Comparison of ENCODE assay signal across 13 cellular contexts in genomic region chr1:20479840-20480239, GRCh38.
"Had no signal": no experiment of that assay in that cellular context is flagged by ENCODE, and none has a peak within 500 bp of the region (broad histone marks: within the 10 kb centered on the region; RNA-seq: fewer than 3 reads in every experiment).

No MANE protein-coding gene starts in this region.

- H3K36me3 ChIP-seq: esophagus muscularis mucosa, pancreas, stomach, tibial artery had no signal

- H3K4me3 ChIP-seq: esophagus muscularis mucosa, pancreas, SK-N-MC, stomach, tibial artery had no signal

- DNase-seq: activated CD4-positive, alpha-beta T cell treated with anti-CD3 and anti-CD28 coated beads for 4 hours; activated CD8-positive, alpha-beta memory T cell treated with anti-CD3 and anti-CD28 coated beads, Interleukin-2, amount 50 U/mL, for 48 hours; activated CD8-positive, alpha-beta T cell treated with anti-CD3 and anti-CD28 coated beads for 36 hours; activated naive CD4-positive, alpha-beta T cell; foreskin fibroblast; pancreas; stomach; T-helper 1 cell; tibial artery had no signal

- H3K27ac ChIP-seq: esophagus muscularis mucosa, SK-N-MC, tibial artery had no signal

- H3K9me3 ChIP-seq: esophagus muscularis mucosa, pancreas, stomach, tibial artery had no signal

- H3K9me3 Mint-ChIP-seq: activated CD8-positive, alpha-beta T cell treated with anti-CD3 and anti-CD28 coated beads for 36 hours; activated T-helper 1 cell treated with anti-CD3 and anti-CD28 coated beads, Interleukin-12 subunit alpha, Interleukin-12 subunit beta, Interleukin-2, Interleukin-4 antibody, amounts not matched to agents 30 ng/mL and 10 ng/mL and 1 ng/mL, durations not matched to agents 14 hours and 24 hours and 36 hours; memory B cell had no signal

- H3K4me3 Mint-ChIP-seq: activated CD8-positive, alpha-beta T cell treated with anti-CD3 and anti-CD28 coated beads for 36 hours; activated T-helper 1 cell treated with anti-CD3 and anti-CD28 coated beads, Interleukin-12 subunit alpha, Interleukin-12 subunit beta, Interleukin-2, Interleukin-4 antibody, amounts not matched to agents 30 ng/mL and 10 ng/mL and 1 ng/mL, durations not matched to agents 14 hours and 24 hours and 36 hours; memory B cell had no signal

- H3K27ac Mint-ChIP-seq: activated CD8-positive, alpha-beta T cell treated with anti-CD3 and anti-CD28 coated beads for 36 hours; activated T-helper 1 cell treated with anti-CD3 and anti-CD28 coated beads, Interleukin-12 subunit alpha, Interleukin-12 subunit beta, Interleukin-2, Interleukin-4 antibody, amounts not matched to agents 30 ng/mL and 10 ng/mL and 1 ng/mL, durations not matched to agents 14 hours and 24 hours and 36 hours; memory B cell had no signal
